In the genomic region with DNA sequence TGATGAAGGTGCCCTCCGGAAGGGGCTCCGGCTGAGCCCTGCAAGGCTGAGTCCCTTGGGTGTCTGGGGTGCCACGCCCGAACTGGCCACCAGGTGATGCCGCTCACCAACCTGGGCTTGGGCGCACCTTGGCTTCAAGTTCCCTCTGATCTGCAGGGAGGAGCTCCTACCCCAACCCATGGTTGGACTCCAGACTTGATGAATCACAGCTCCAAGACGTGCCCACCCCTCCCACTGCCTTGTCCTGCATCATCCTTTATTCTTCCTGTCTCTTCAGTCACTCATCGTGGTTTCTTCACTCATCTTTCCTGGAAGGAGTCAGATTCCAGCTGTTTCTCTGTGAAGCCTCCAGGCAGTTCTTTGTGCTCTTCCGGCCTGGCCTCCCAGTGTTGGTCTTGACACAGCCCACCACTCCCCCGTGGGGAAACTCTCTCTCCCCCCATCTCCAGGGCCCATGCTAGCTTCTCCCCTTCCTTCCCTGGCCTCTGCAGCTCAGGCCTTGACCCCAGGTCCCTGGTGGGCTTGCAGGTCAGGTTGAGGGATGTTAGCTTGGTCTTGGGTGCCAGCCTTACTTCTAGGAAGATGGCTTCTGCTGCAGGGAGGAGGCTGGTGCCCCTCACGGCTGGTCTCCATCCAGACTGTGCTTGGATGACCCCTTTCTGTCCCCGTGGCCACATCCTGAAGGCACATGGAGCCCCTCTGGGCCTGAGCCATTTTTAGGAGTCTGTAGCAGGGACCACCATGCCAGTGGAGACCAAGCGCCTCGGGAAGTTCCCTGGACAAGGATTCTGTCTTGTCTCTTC, we compare ENCODE assay signal across 9 cellular contexts. TPM values are rescaled to one million over a fixed set of nuclear protein-coding genes. Genes with fewer than 3 reads are reported as not detected.
DNase-seq lines count a peak whose midpoint lies in the region; TF ChIP-seq lines count a peak whose summit lies in the region.
"Had no signal": no experiment of that assay in that cellular context is flagged by ENCODE, and none has a peak within 500 bp of the region (broad histone marks: within the 10 kb centered on the region; RNA-seq: fewer than 3 reads in every experiment).

No MANE protein-coding gene starts in this region.

- no peak overlapping the region for H3K9ac ChIP-seq in neural cell (ENCODE audit: low read length)

- no peaks in the 10 kb centered on the region for H3K9me2 ChIP-seq in neural cell (ENCODE audit: insufficient read depth, low read length)

- H3K4me3 Mint-ChIP-seq in activated CD4-positive, alpha-beta memory T cell treated with anti-CD3 and anti-CD28 coated beads, Interleukin-2, amount 10 ng/mL, durations not matched to agents 7 days and 5 days: no peak overlapping the region
- H3K4me3 Mint-ChIP-seq in endothelial cell (ENCODE audit: unreplicated experiment): no peak overlapping the region

- TF ChIP-seq CTCF in endothelial cell (IDR thresholded peaks at IDR 0.05; ENCODE audit: unreplicated experiment): peak; percentile 88
- TF ChIP-seq CTCF in neural cell (IDR thresholded peaks at IDR 0.05; ENCODE audit: poor library complexity, severe bottlenecking): peak; percentile 59
- TF ChIP-seq CTCF in vagina (IDR thresholded peaks at IDR 0.05): peak; percentile 33 to 49 (median 40)

- TF ChIP-seq EP300 in neural cell (conservative IDR thresholded peaks at IDR 0.05; ENCODE audit: poor library complexity, severe bottlenecking): no peak

- peaks cover 65% of the 10 kb centered on the region for H3K4me1 Mint-ChIP-seq in activated CD4-positive, alpha-beta memory T cell treated with anti-CD3 and anti-CD28 coated beads, Interleukin-2, amount 10 ng/mL, durations not matched to agents 7 days and 5 days
- peaks cover 5% of the 10 kb centered on the region for H3K4me1 Mint-ChIP-seq in endothelial cell (ENCODE audit: unreplicated experiment)

- no peaks in the 10 kb centered on the region for H3K36me3 ChIP-seq in neural cell (ENCODE audit: insufficient read depth, low read length)
- H3K36me3 ChIP-seq in vagina: no peaks in the 10 kb centered on the region

- POLR2A ChIA-PET in activated CD4-positive, alpha-beta memory T cell treated with anti-CD3 and anti-CD28 coated beads, Interleukin-2, amount 10 ng/mL, durations not matched to agents 7 days and 5 days (lab: Charles Lee): interaction anchor here (0.6 to 10.2 kb wide), 5 partner anchors 8 to 464 kb away, joined by 3 to 121 read pairs (median 4); no protein-coding TSS in a partner anchor

- H3K79me2 ChIP-seq in neural cell (replicated peaks; ENCODE audit: insufficient read depth, low read length): no peaks in the 10 kb centered on the region

- intact Hi-C loops in vagina (cut with DNase I): no loop called here

- H3K4me1 ChIP-seq in vagina: peaks cover 22% of the 10 kb centered on the region

- H3K36me3 Mint-ChIP-seq in activated CD4-positive, alpha-beta memory T cell treated with anti-CD3 and anti-CD28 coated beads, Interleukin-2, amount 10 ng/mL, durations not matched to agents 7 days and 5 days (ENCODE audit: low read depth): peaks cover 32% of the 10 kb centered on the region
- H3K36me3 Mint-ChIP-seq in endothelial cell (ENCODE audit: low read depth, unreplicated experiment): no peaks in the 10 kb centered on the region

- no peaks in the 10 kb centered on the region for H3K9me3 ChIP-seq in neural cell (ENCODE audit: low read length)
- H3K9me3 ChIP-seq in vagina: no peaks in the 10 kb centered on the region

- H3K4me2 ChIP-seq in neural cell (ENCODE audit: low read length): no peak overlapping the region

- no peak overlapping the region for H2AFZ ChIP-seq in neural cell (ENCODE audit: low read depth, low read length)

- H3K27me3 Mint-ChIP-seq in activated CD4-positive, alpha-beta memory T cell treated with anti-CD3 and anti-CD28 coated beads, Interleukin-2, amount 10 ng/mL, durations not matched to agents 7 days and 5 days: peaks cover 19% of the 10 kb centered on the region
- peaks cover 5% of the 10 kb centered on the region for H3K27me3 Mint-ChIP-seq in endothelial cell (ENCODE audit: unreplicated experiment)

- H3K4me3 ChIP-seq in neural cell (ENCODE audit: low read length) (no peak overlapping the region), vagina (no peak overlapping the region)

- no peak for TF ChIP-seq POLR2A in vagina (IDR thresholded peaks at IDR 0.05)

- TF ChIP-seq RAD21 in neural cell (conservative IDR thresholded peaks at IDR 0.05): peak; percentile 68

- DNase-seq in NCI-H510A treated with DMSO at 0.1 percent for 48 hours (lab: John Stamatoyannopoulos, UW) (peak; percentile 23), NCI-H510A (lab: John Stamatoyannopoulos, UW) (no peak), NCI-H2196 (lab: John Stamatoyannopoulos, UW; ENCODE audit: unreplicated experiment) (peak; percentile 48), endothelial cell (ENCODE audit: low spot score) (peak; percentile 63), vagina (ENCODE audit: extremely low spot score in 2 of 2) (peak in 1 of 2 donors; percentile 58), hippocampal formation (lab: John Stamatoyannopoulos, UW) (no peak)
- DNase-seq in activated CD4-positive, alpha-beta memory T cell treated with anti-CD3 and anti-CD28 coated beads, Interleukin-2, amount 10 ng/mL, durations not matched to agents 7 days and 5 days: peak; percentile 82

- H3F3A ChIP-seq in neural cell (ENCODE audit: insufficient read depth, low read length, poor library complexity, severe bottlenecking): no peaks in the 10 kb centered on the region

- peaks cover 12% of the 10 kb centered on the region for H3K9me3 Mint-ChIP-seq in activated CD4-positive, alpha-beta memory T cell treated with anti-CD3 and anti-CD28 coated beads, Interleukin-2, amount 10 ng/mL, durations not matched to agents 7 days and 5 days
- no peaks in the 10 kb centered on the region for H3K9me3 Mint-ChIP-seq in endothelial cell (ENCODE audit: unreplicated experiment)

- H3K27me3 ChIP-seq in neural cell (ENCODE audit: insufficient read depth, low read depth, low read length): no peaks in the 10 kb centered on the region
- no peaks in the 10 kb centered on the region for H3K27me3 ChIP-seq in vagina

- H3K27ac ChIP-seq in neural cell (ENCODE audit: low read length) (no peak overlapping the region), vagina (no peak overlapping the region)

- peak overlapping the region; percentile 68 for H3K27ac Mint-ChIP-seq in activated CD4-positive, alpha-beta memory T cell treated with anti-CD3 and anti-CD28 coated beads, Interleukin-2, amount 10 ng/mL, durations not matched to agents 7 days and 5 days
- H3K27ac Mint-ChIP-seq in endothelial cell (ENCODE audit: unreplicated experiment): no peak overlapping the region

- H4K20me1 ChIP-seq in neural cell (ENCODE audit: insufficient read depth): no peaks in the 10 kb centered on the region

- CTCF ChIA-PET in activated CD4-positive, alpha-beta memory T cell treated with anti-CD3 and anti-CD28 coated beads, Interleukin-2, amount 10 ng/mL, durations not matched to agents 7 days and 5 days (lab: Charles Lee): interaction anchor here (0.6 to 2.0 kb wide), 23 partner anchors 8 to 557 kb away, joined by 3 to 12 read pairs (median 3); a partner anchor contains a TSS

TF ChIP-seq in neural cell, 6 proteins besides CTCF, POLR2A, EP300 and RAD21:
- peak; percentile 72 for TF ChIP-seq SMC3 (conservative IDR thresholded peaks at IDR 0.05; ENCODE audit: poor library complexity)
- TF ChIP-seq TAF1 (IDR thresholded peaks at IDR 0.05; ENCODE audit: low read depth): no peak

RNA-seq across cellular contexts. Expression of a gene that starts 2.6 kb away (rescaled TPM):
- total RNA-seq in activated CD4-positive, alpha-beta memory T cell treated with anti-CD3 and anti-CD28 coated beads, Interleukin-2, amount 10 ng/mL, durations not matched to agents 7 days and 5 days: 10 to 100 TPM; 51.9 to 57.7 TPM
- total RNA-seq in endothelial cell (ENCODE audit: unreplicated experiment) (not detected), vagina (0.74 TPM)
- polyA plus RNA-seq in neural cell: not detected in 2 replicates
- polyA minus RNA-seq in neural cell: not detected in 2 replicates
- total RNA-seq: frontal cortex had no signal

Comparison
In these comparisons a context has a peak if more than half of its experiments do, and no peak if none do; other contexts are left out.
1. DNase-seq: peak in NCI-H510A treated with DMSO at 0.1 percent for 48 hours (single experiment), NCI-H2196 (single experiment), activated CD4-positive, alpha-beta memory T cell treated with anti-CD3 and anti-CD28 coated beads, Interleukin-2, amount 10 ng/mL, durations not matched to agents 7 days and 5 days (single experiment) and endothelial cell (single experiment); none in NCI-H510A (single experiment) and hippocampal formation (0 of 2).
2. RNA of a gene that starts 2.6 kb away (total RNA-seq): 51.9 to 57.7 TPM in activated CD4-positive, alpha-beta memory T cell treated with anti-CD3 and anti-CD28 coated beads, Interleukin-2, amount 10 ng/mL, durations not matched to agents 7 days and 5 days; 0.74 TPM in vagina (single experiment) and not detected in endothelial cell (single experiment); every median in the first group is over 10 times any median in the second.
3. Peak in every context shown above with its lines, with median percentiles within 50 percentile points of each other: CTCF ChIP-seq.